9 cellular contexts compared by ENCODE assay signal in the genomic region with DNA sequence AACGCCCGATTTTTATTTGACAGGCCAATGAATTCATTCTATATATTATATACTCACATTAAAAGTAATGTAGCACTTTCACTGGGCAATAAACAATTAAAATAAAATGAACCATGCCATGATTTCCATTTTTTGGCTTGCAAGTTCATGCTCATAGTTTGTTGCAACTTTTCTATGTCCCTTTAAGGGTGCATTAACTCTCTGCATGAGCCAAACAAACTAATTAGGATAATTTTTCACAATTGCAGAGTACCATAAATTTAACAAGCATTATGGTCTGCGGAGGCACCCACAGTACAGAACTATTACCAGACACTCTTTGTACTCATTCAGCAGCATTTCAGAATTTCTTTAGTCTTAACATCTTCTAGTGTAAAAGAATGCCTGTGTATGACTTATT. TPM values are rescaled to one million over a fixed set of nuclear protein-coding genes. Genes with fewer than 3 reads are reported as not detected.
DNase-seq lines count a peak whose midpoint lies in the region; ATAC-seq, FAIRE-seq and TF ChIP-seq lines count a peak whose summit lies in the region.
"Had no signal": no experiment of that assay in that cellular context is flagged by ENCODE, and none has a peak within 500 bp of the region (broad histone marks: within the 10 kb centered on the region; RNA-seq: fewer than 3 reads in every experiment).

No MANE protein-coding gene starts in this region.

- FAIRE-seq in urothelium cell line (lab: Jason Lieb, UNC), result no peak

- H3K27me3 ChIP-seq in left lung, result peaks cover 0 to 32% of the 10 kb centered on the region in 2 donors
- no peaks in the 10 kb centered on the region for H3K27me3 ChIP-seq in thoracic aorta (replicated peaks; ENCODE audit: insufficient read depth)

- H3K27ac ChIP-seq in left lung, result no peak overlapping the region
- peak overlapping the region; percentile 35 to 36 for H3K27ac ChIP-seq in thoracic aorta

- H3K36me3 ChIP-seq in left lung (no peaks in the 10 kb centered on the region), thoracic aorta (no peaks in the 10 kb centered on the region)

- no peak overlapping the region for H3K27ac Mint-ChIP-seq in activated T-cell treated with anti-CD3 and anti-CD28 coated beads, Interleukin-2, amount 50 U/mL, for 24 hours
- H3K27ac Mint-ChIP-seq in activated naive CD8-positive, alpha-beta T cell, result no peak overlapping the region

- ATAC-seq in left lung, result no peak
- ATAC-seq in thoracic aorta (ENCODE audit: insufficient number of reproducible peaks, low FRiP score, low read depth), result no peak

- no peaks in the 10 kb centered on the region for H3K9me3 ChIP-seq in left lung
- no peaks in the 10 kb centered on the region for H3K9me3 ChIP-seq in thoracic aorta

- peaks cover 5 to 42% of the 10 kb centered on the region in 2 donors for H3K4me1 ChIP-seq in left lung
- peaks cover 6 to 26% of the 10 kb centered on the region in 2 donors for H3K4me1 ChIP-seq in thoracic aorta (ENCODE audit: control insufficient read depth in 1 of 2, low read depth in 2 of 2)

- H3K36me3 Mint-ChIP-seq in activated T-cell treated with anti-CD3 and anti-CD28 coated beads, Interleukin-2, amount 50 U/mL, for 24 hours (ENCODE audit: low read depth), result no peaks in the 10 kb centered on the region
- no peaks in the 10 kb centered on the region for H3K36me3 Mint-ChIP-seq in activated naive CD8-positive, alpha-beta T cell

- no peak for DNase-seq in activated T-cell treated with anti-CD3 and anti-CD28 coated beads, Interleukin-2, amount 50 U/mL, for 24 hours
- DNase-seq in activated T-cell treated with anti-CD3 and anti-CD28 coated beads, Interleukin-2, amount 50 U/mL, for 48 hours, result no peak
- DNase-seq in left lung (no peak), thoracic aorta (ENCODE audit: low spot score) (no peak), urothelium cell line (ENCODE audit: low spot score) (no peak), NCI-H748 treated with DMSO at 0.1 percent for 48 hours (lab: John Stamatoyannopoulos, UW) (no peak)
- no peak for DNase-seq in stimulated activated naive CD4-positive, alpha-beta T cell treated with Interleukin-2 at 50 U/mL for 16 hours (lab: John Stamatoyannopoulos, UW)
- DNase-seq: activated gamma-delta T cell had no signal

- H3K9me3 Mint-ChIP-seq in activated T-cell treated with anti-CD3 and anti-CD28 coated beads, Interleukin-2, amount 50 U/mL, for 24 hours, result no peaks in the 10 kb centered on the region
- H3K9me3 Mint-ChIP-seq in activated naive CD8-positive, alpha-beta T cell (ENCODE audit: low read depth), result no peaks in the 10 kb centered on the region

- peak overlapping the region; percentile 76 for H3K4me3 Mint-ChIP-seq in activated T-cell treated with anti-CD3 and anti-CD28 coated beads, Interleukin-2, amount 50 U/mL, for 24 hours
- H3K4me3 Mint-ChIP-seq in activated naive CD8-positive, alpha-beta T cell, result peak overlapping the region; percentile 77

- H3K4me1 Mint-ChIP-seq in activated T-cell treated with anti-CD3 and anti-CD28 coated beads, Interleukin-2, amount 50 U/mL, for 24 hours (ENCODE audit: low read depth), result peaks cover 13% of the 10 kb centered on the region
- H3K4me1 Mint-ChIP-seq in activated naive CD8-positive, alpha-beta T cell (ENCODE audit: low read depth), result peaks cover 7% of the 10 kb centered on the region

- peaks cover 67% of the 10 kb centered on the region for H3K27me3 Mint-ChIP-seq in activated T-cell treated with anti-CD3 and anti-CD28 coated beads, Interleukin-2, amount 50 U/mL, for 24 hours
- H3K27me3 Mint-ChIP-seq in activated naive CD8-positive, alpha-beta T cell, result peaks cover 33% of the 10 kb centered on the region

- H3K4me3 ChIP-seq in left lung, result peak overlapping the region; percentile 72 to 83
- peak overlapping the region; percentile 82 for H3K4me3 ChIP-seq in thoracic aorta

- TF ChIP-seq CTCF in left lung (IDR thresholded peaks at IDR 0.05) (no peak), thoracic aorta (IDR thresholded peaks at IDR 0.05) (no peak)

- intact Hi-C loops in left lung (cut with DNase I), result loop anchor here in 1 of 2 donors (10.0 kb wide), 2 partner anchors 327 to 457 kb away; no protein-coding TSS in a partner anchor

RNA-seq across cellular contexts. Expression of a gene that starts 1.4 kb away (rescaled TPM):
- total RNA-seq in left lung (10 to 100 TPM; 50.5 to 53.8 TPM), thoracic aorta (100 to 1,000 TPM in 1 of 2 donors, 10 to 100 TPM in 1; 99.0 to 115 TPM)

RNA-seq across cellular contexts. Expression of a gene that starts 53.8 kb away (rescaled TPM):
- total RNA-seq in left lung, result 10 to 100 TPM; 33.8 to 40.2 TPM
- 10 to 100 TPM; 28.9 to 42.4 TPM for total RNA-seq in thoracic aorta

Comparison
In these comparisons a context has a peak if more than half of its experiments do, and no peak if none do; other contexts are left out.
1. H3K27ac ChIP-seq: peak in thoracic aorta (2 of 2); none in left lung (0 of 2).